Comparison of ENCODE assay signal across 19 cellular contexts in genomic region chr20:63017076-63017825, GRCh38. TPM values are rescaled to one million over a fixed set of nuclear protein-coding genes. Genes with fewer than 3 reads are reported as not detected.
DNase-seq lines count a peak whose midpoint lies in the region; ATAC-seq, FAIRE-seq and TF ChIP-seq lines count a peak whose summit lies in the region.
"Had no signal": no experiment of that assay in that cellular context is flagged by ENCODE, and none has a peak within 500 bp of the region (broad histone marks: within the 10 kb centered on the region; RNA-seq: fewer than 3 reads in every experiment).

No MANE protein-coding gene starts in this region.

- POLR2A ChIA-PET in GM12878 (lab: Charles Lee) (no interaction called here), HepG2 (lab: Yijun Ruan, JAX) (no interaction called here)

- WGBS in GM12878 (ENCODE audit: insufficient coverage, insufficient replicate concordance, low lambda C conversion rate, missing lambda C conversion rate) = 64% methylated on average over 20 of the region's 22 CpGs
- 11% methylated on average over 15 of the region's 22 CpGs for WGBS in HepG2 (ENCODE audit: low lambda C conversion rate)

- in situ Hi-C loops in GM12878 (cut with MboI) = no loop called here
- in situ Hi-C loops in HepG2 (cut with HindIII; ENCODE audit: extremely low pct_ligation_motif_present, low pct_unique_long_range_greater_than_20kb) = no loop called here

- H3K79me2 ChIP-seq in GM12878 (ENCODE audit: control insufficient read depth, insufficient read depth, low read length) (peaks cover 43% of the 10 kb centered on the region), HepG2 (ENCODE audit: insufficient read depth, low read length) (no peaks in the 10 kb centered on the region)

- no peaks in the 10 kb centered on the region for H4K20me1 ChIP-seq in GM12878 (ENCODE audit: control insufficient read depth, insufficient read depth)
- peaks cover 6% of the 10 kb centered on the region; the same call in 1 of the 2 replicates for H4K20me1 ChIP-seq in HepG2 (ENCODE audit: insufficient read depth, low read length)

- H3K4me3 ChIP-seq in right atrium auricular region (no peak overlapping the region), GM12878 (no peak overlapping the region), HepG2 (replicated peaks in 1 of 3; ENCODE audit: insufficient read depth in 1 of 3, low read depth in 2 of 3, low read length in 3 of 3) (no peak overlapping the region), upper lobe of right lung (no peak overlapping the region)

- RAD21 ChIA-PET in GM12878 (lab: Charles Lee; ENCODE audit: unreplicated experiment) = no interaction called here

- TF ChIP-seq POLR2A in GM12878 (IDR thresholded peaks at IDR 0.05; ENCODE audit: low read depth, low read length) (0 out of 2 replicates have a peak, but pooled peaks have one; percentile 13), HepG2 (IDR thresholded peaks at IDR 0.05; ENCODE audit: insufficient read depth in 1 of 2, low read depth in 2 of 2, low read length in 2 of 2) (no peak)

- no peak for ATAC-seq in Right ventricle myocardium superior (ENCODE audit: poor library complexity)
- no peak for ATAC-seq in GM12878
- peak; percentile 11 for ATAC-seq in HepG2
- peak; percentile 13 for ATAC-seq in upper lobe of right lung
- no peak for ATAC-seq in HG03025 (IDR thresholded peaks at IDR 0.05; ENCODE audit: low FRiP score, unreplicated experiment)
- ATAC-seq: T-cell had no signal

- TF ChIP-seq RAD21 in GM12878 (IDR thresholded peaks at IDR 0.05; ENCODE audit: insufficient read depth, low read depth, low read length) = no peak
- TF ChIP-seq RAD21 in HepG2 (CRISPR knock-in tag; IDR thresholded peaks at IDR 0.05) = no peak

- H3K36me3 ChIP-seq in right atrium auricular region = no peaks in the 10 kb centered on the region
- no peaks in the 10 kb centered on the region; a peak in 1 of 4 replicates for H3K36me3 ChIP-seq in GM12878 (ENCODE audit: control insufficient read depth in 2 of 2, insufficient read depth in 2 of 2, low read length in 1 of 2)
- H3K36me3 ChIP-seq in HepG2 (replicated peaks in 1 of 2; ENCODE audit: control insufficient read depth in 1 of 2, insufficient read depth in 2 of 2, low read length in 2 of 2) = no peaks in the 10 kb centered on the region
- no peaks in the 10 kb centered on the region for H3K36me3 ChIP-seq in upper lobe of right lung

- DNase-seq in Right ventricle myocardium superior (peak; percentile 39), right atrium auricular region (ENCODE audit: low spot score) (no peak), GM12878 (ENCODE audit: low read depth, low spot score) (no peak), HepG2 (ENCODE audit: low spot score) (no peak), upper lobe of right lung (no peak), NCI-H345 (lab: John Stamatoyannopoulos, UW) (no peak), NCI-H2107 (lab: John Stamatoyannopoulos, UW) (no peak)
- DNase-seq: C1 segment of cervical spinal cord, DMS153, NCI-H1092 treated with DMSO at 0.1 percent for 48 hours, NCI-H187, NCI-H510A treated with DMSO at 0.1 percent for 48 hours, T-cell had no signal

- no peak for TF ChIP-seq EP300 in GM12878 (IDR thresholded peaks at IDR 0.05; ENCODE audit: borderline replicate concordance in 1 of 2, control insufficient read depth in 1 of 2, low read depth in 2 of 2, low read length in 2 of 2)
- TF ChIP-seq EP300 in HepG2 (IDR thresholded peaks at IDR 0.05; ENCODE audit: low read depth in 2 of 2, low read length in 2 of 2) = no peak
- no peak for TF ChIP-seq EP300 in HepG2 (CRISPR knock-in tag; IDR thresholded peaks at IDR 0.05; ENCODE audit: borderline replicate concordance)

- BruUV-seq in GM12878 (replicated peaks; lab: Mats Ljungman, UMichigan) = no TSS peak
- no TSS peak for BruUV-seq in HepG2 (replicated peaks; lab: Mats Ljungman, UMichigan)

- SMC1A ChIA-PET in GM12878 (lab: Charles Lee; ENCODE audit: uncharacterized antibody, unreplicated experiment) = no interaction called here

- CTCF ChIA-PET in GM12878 (lab: Yijun Ruan, JAX) (no interaction called here), HepG2 (lab: Yijun Ruan, JAX; ENCODE audit: low intra/inter-chr PET ratio, low total read pairs) (no interaction called here)

- no peaks in the 10 kb centered on the region for H3K4me1 ChIP-seq in right atrium auricular region
- peaks cover 17% of the 10 kb centered on the region for H3K4me1 ChIP-seq in GM12878 (ENCODE audit: control insufficient read depth, insufficient read depth, low read length)
- H3K4me1 ChIP-seq in HepG2 (ENCODE audit: insufficient read depth, low read length) = no peaks in the 10 kb centered on the region
- H3K4me1 ChIP-seq in upper lobe of right lung = no peaks in the 10 kb centered on the region

- H3K27ac ChIP-seq in right atrium auricular region (no peak overlapping the region), GM12878 (ENCODE audit: control insufficient read depth, insufficient read depth) (no peak overlapping the region), HepG2 (ENCODE audit: extremely low read length, insufficient read depth, low read length) (no peak overlapping the region), upper lobe of right lung (no peak overlapping the region)
- H3K27ac ChIP-seq: 22Rv1, KMS-11 had no signal

- TF ChIP-seq CTCF in right atrium auricular region (IDR thresholded peaks at IDR 0.05) (no peak), GM12878 (IDR thresholded peaks at IDR 0.05 in 2 of 3, conservative IDR thresholded peaks at IDR 0.05 in 1 of 3; ENCODE audit: control insufficient read depth in 2 of 3, extremely low read depth in 1 of 3, insufficient read depth in 1 of 3, low read depth in 3 of 3, low read length in 3 of 3) (no peak), HepG2 (CRISPR knock-in tag; IDR thresholded peaks at IDR 0.05) (no peak), upper lobe of right lung (IDR thresholded peaks at IDR 0.05) (no peak)

- FAIRE-seq in GM12878 (lab: Jason Lieb, UNC) (no peak), HepG2 (lab: Jason Lieb, UNC) (no peak)

- H3K27me3 ChIP-seq in right atrium auricular region (peaks cover 0 to 7% of the 10 kb centered on the region in 2 donors), GM12878 (replicated peaks in 1 of 2; ENCODE audit: control insufficient read depth in 2 of 2, insufficient read depth in 2 of 2, low read length in 1 of 2) (no peaks in the 10 kb centered on the region), HepG2 (ENCODE audit: control insufficient read depth in 1 of 2, insufficient read depth in 2 of 2, low read length in 2 of 2) (peaks cover 52 to 95% of the 10 kb centered on the region in 2 experiments), upper lobe of right lung (peaks cover 71% of the 10 kb centered on the region)

- H3K9ac ChIP-seq in GM12878 (ENCODE audit: control insufficient read depth, insufficient read depth, low read length) (no peak overlapping the region), HepG2 (ENCODE audit: insufficient read depth, low read depth, low read length) (no peak overlapping the region)
- H3K9ac ChIP-seq: KMS-11 had no signal

- intact Hi-C loops in Right ventricle myocardium superior (cut with DNase I) = no loop called here
- intact Hi-C loops in GM12878 (cut with micrococcal nuclease; ENCODE audit: unreplicated experiment) = no loop called here
- intact Hi-C loops in HepG2 (cut with micrococcal nuclease; ENCODE audit: unreplicated experiment) = no loop called here
- intact Hi-C loops in upper lobe of right lung (cut with DNase I) = no loop called here

- no peak overlapping the region for H3K4me2 ChIP-seq in GM12878 (ENCODE audit: control insufficient read depth, insufficient read depth)
- no peak overlapping the region for H3K4me2 ChIP-seq in HepG2 (ENCODE audit: low read depth, low read length)
- H3K4me2 ChIP-seq: KMS-11 had no signal

- H2AFZ ChIP-seq in GM12878 (ENCODE audit: control insufficient read depth, low read depth, low read length) = no peak overlapping the region
- H2AFZ ChIP-seq in HepG2 (ENCODE audit: low read length) = no peak overlapping the region

- H3K9me3 ChIP-seq in right atrium auricular region = peaks cover 3 to 38% of the 10 kb centered on the region in 2 donors
- peaks cover 3% of the 10 kb centered on the region for H3K9me3 ChIP-seq in GM12878 (replicated peaks; ENCODE audit: control insufficient read depth, insufficient read depth, low read length)
- peaks cover 8% of the 10 kb centered on the region; the same call in 1 of the 2 replicates for H3K9me3 ChIP-seq in HepG2 (ENCODE audit: low read length)
- no peaks in the 10 kb centered on the region for H3K9me3 ChIP-seq in upper lobe of right lung

RNA-seq across cellular contexts. Expression of gene BHLHE23, which starts 10.5 kb away (rescaled TPM):
- not detected for total RNA-seq in Right ventricle myocardium superior
- total RNA-seq in right atrium auricular region = not detected
- total RNA-seq in GM12878 (2013; cell fraction: nucleolus; rRNA removed) = 0.69 TPM in 1 of 2 replicates, not detected in the other
- not detected in 2 replicates for total RNA-seq in GM12878 (2014; rRNA removed)
- not detected in 2 replicates for total RNA-seq in GM12878 (2014; rRNA removed; fragmentation: Illumina TruSeq; extraction: Trizol)
- 0.33 TPM in 1 of 2 replicates, not detected in the other for total RNA-seq in GM12878 (2021)
- polyA plus RNA-seq in GM12878 (2011; ENCODE audit: low read depth) = not detected
- polyA plus RNA-seq in GM12878 (2011; rRNA removed) = not detected in 2 replicates
- 0.07 TPM in 1 of 2 replicates, not detected in the other for polyA plus RNA-seq in GM12878 (2011; cell fraction: cytosol; rRNA removed)
- polyA plus RNA-seq in GM12878 (2011; cell fraction: nucleus; rRNA removed) = 0.28 and 0.40 TPM in 2 replicates
- polyA plus RNA-seq in GM12878 (2012) = 0.11 TPM in 1 of 2 replicates, not detected in the other
- not detected in 2 replicates for polyA plus RNA-seq in GM12878 (2014; fragmentation: Illumina TruSeq; extraction: Trizol)
- polyA plus RNA-seq in GM12878 (2014; fragmentation: Nextera tagmentation; extraction: Ambion mirVana) = not detected
- 0.28 TPM in 1 of 2 replicates, not detected in the other for polyA plus RNA-seq in GM12878 (2014; rRNA removed)
- not detected for polyA plus RNA-seq in GM12878 (2016; fragmentation: Nextera tagmentation; extraction: Ambion mirVana)
- polyA minus RNA-seq in GM12878 (2011; rRNA and poly(A)+ RNA removed) = not detected in 2 replicates
- not detected in 2 replicates for polyA minus RNA-seq in GM12878 (2011; cell fraction: cytosol; rRNA and poly(A)+ RNA removed)
- polyA minus RNA-seq in GM12878 (2011; cell fraction: nucleus; rRNA and poly(A)+ RNA removed) = not detected in 2 replicates
- not detected in 2 replicates for total RNA-seq in HepG2 (2016; rRNA removed; fragmentation: Illumina TruSeq; extraction: Trizol)
- not detected in 2 replicates for total RNA-seq in HepG2 (2016; cell fraction: cytosol; rRNA removed; fragmentation: Illumina TruSeq; extraction: Trizol; ENCODE audit: low read depth)
- not detected in 2 replicates for total RNA-seq in HepG2 (2016; cell fraction: insoluble cytoplasmic fraction; rRNA removed; fragmentation: Illumina TruSeq; extraction: Trizol)
- not detected in 2 replicates for total RNA-seq in HepG2 (2016; cell fraction: membrane; rRNA removed; fragmentation: Illumina TruSeq; extraction: Trizol)
- not detected in 2 replicates for total RNA-seq in HepG2 (2016; cell fraction: nucleus; rRNA removed; fragmentation: Illumina TruSeq; extraction: Trizol)
- polyA plus RNA-seq in HepG2 (2011; rRNA removed) = not detected in 2 replicates
- not detected in 2 replicates for polyA plus RNA-seq in HepG2 (2011; cell fraction: cytosol; rRNA removed)
- polyA plus RNA-seq in HepG2 (2011; cell fraction: nucleus; rRNA removed) = not detected in 2 replicates
- not detected in 2 replicates for polyA plus RNA-seq in HepG2 (2012)
- polyA plus RNA-seq in HepG2 (2016; cell fraction: cytosol; fragmentation: Illumina TruSeq; extraction: Trizol; ENCODE audit: low read depth) = not detected in 2 replicates
- not detected in 2 replicates for polyA plus RNA-seq in HepG2 (2016; cell fraction: insoluble cytoplasmic fraction; fragmentation: Illumina TruSeq; extraction: Trizol; ENCODE audit: low read depth)
- polyA plus RNA-seq in HepG2 (2016; cell fraction: membrane; fragmentation: Illumina TruSeq; extraction: Trizol; ENCODE audit: low read depth) = not detected in 2 replicates
- not detected in 2 replicates for polyA plus RNA-seq in HepG2 (2016; cell fraction: nucleus; fragmentation: Illumina TruSeq; extraction: Trizol; ENCODE audit: insufficient read depth, low read depth)
- polyA minus RNA-seq in HepG2 (2011; rRNA and poly(A)+ RNA removed; ENCODE audit: low replicate concordance) = not detected in 2 replicates
- not detected in 2 replicates for polyA minus RNA-seq in HepG2 (2011; cell fraction: cytosol; rRNA and poly(A)+ RNA removed)
- polyA minus RNA-seq in HepG2 (2011; cell fraction: nucleus; rRNA and poly(A)+ RNA removed) = not detected in 2 replicates
- not detected for total RNA-seq in upper lobe of right lung
- total RNA-seq: MCF 10A, RPMI7951, SK-MEL-5, T-cell had no signal

Comparison
In these comparisons a context has a peak if more than half of its experiments do, and no peak if none do; other contexts are left out.
1. ATAC-seq: peak in HepG2 (single experiment) and upper lobe of right lung (single experiment); none in Right ventricle myocardium superior (single experiment), GM12878 (single experiment) and HG03025 (single experiment).